ENCODE assay signal across 27 cellular contexts in the genomic region with DNA sequence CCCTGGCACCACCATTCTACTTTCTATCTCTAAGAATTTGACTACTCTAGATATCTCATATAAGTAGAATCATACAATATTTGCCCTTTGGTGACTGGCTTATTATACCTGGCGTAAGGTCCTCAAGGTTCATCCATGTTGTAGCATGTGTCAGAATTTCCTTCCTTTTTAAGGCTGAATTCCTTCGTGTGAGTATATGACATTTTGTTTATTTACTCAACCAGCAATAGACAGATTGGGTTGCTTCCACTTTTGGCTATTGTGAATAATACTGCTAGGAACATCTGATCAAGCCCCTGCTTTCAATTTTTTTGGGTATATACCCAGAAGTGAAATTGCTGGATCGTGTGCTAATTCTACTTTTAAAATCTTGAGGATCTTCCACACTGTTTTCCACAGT.
"Had no signal": no experiment of that assay in that cellular context is flagged by ENCODE, and none has a peak within 500 bp of the region (broad histone marks: within the 10 kb centered on the region; RNA-seq: fewer than 3 reads in every experiment).

No MANE protein-coding gene starts in this region.

- H3K36me3 Mint-ChIP-seq: naive thymus-derived CD4-positive, alpha-beta T cell; stimulated activated naive B cell treated with anti-CD40 and anti-IgM and Interleukin-4, amounts not matched to agents 10 μg/mL and 1 μg/mL and 100 μg/mL, for 72 hours had no signal

- DNase-seq: hippocampal formation; kidney; left colon; left ventricle myocardium inferior; midbrain; mucosa of descending colon; naive thymus-derived CD4-positive, alpha-beta T cell; pancreas; posterior cingulate gyrus; retina; right cardiac atrium; stimulated activated CD4-positive, alpha-beta T cell treated with anti-CD3 and anti-CD28 coated beads, Interleukin-12 subunit alpha, Interleukin-12 subunit beta, amount 100 ng/mL, for 4 hours; stimulated activated CD4-positive, alpha-beta T cell treated with anti-CD3 and anti-CD28 coated beads, Interleukin-15, amount 100 ng/mL, for 24 hours; stimulated activated CD4-positive, alpha-beta T cell treated with anti-CD3 and anti-CD28 coated beads, Interleukin-2, amount 100 ng/mL, for 24 hours; stimulated activated CD4-positive, alpha-beta T cell treated with anti-CD3 and anti-CD28 coated beads, Interleukin-4, amount 100 ng/mL, for 1 hour; stimulated activated naive B cell treated with anti-CD40 and anti-IgM and Interleukin-4, amounts not matched to agents 10 μg/mL and 1 μg/mL and 100 μg/mL, for 72 hours; stimulated activated naive CD8-positive, alpha-beta T cell treated with anti-CD3 and anti-CD28 coated beads, Interleukin-15, Interleukin-2, amounts not matched to agents 100 U/mL and 50 U/mL, for 24 hours; stomach; testis; thyroid gland; transverse colon; upper lobe of left lung had no signal

- H3K36me3 ChIP-seq: left ventricle myocardium inferior, pancreas, prostate gland, stomach, thyroid gland, transverse colon, upper lobe of left lung, vagina had no signal

- H3K9me3 ChIP-seq: mucosa of descending colon, pancreas, prostate gland, stomach, testis, thyroid gland, transverse colon, upper lobe of left lung, vagina had no signal

- H3K4me3 ChIP-seq: left ventricle myocardium inferior, lung, mucosa of descending colon, pancreas, prostate gland, skin epidermis, stomach, testis, thyroid gland, transverse colon, upper lobe of left lung, vagina had no signal

- H3K27ac Mint-ChIP-seq: naive thymus-derived CD4-positive, alpha-beta T cell; natural killer cell treated with Interleukin-12 subunit alpha and Interleukin-12 subunit beta and Interleukin-15 and Interleukin-18, amount 100 ng/mL, for 72 hours; stimulated activated naive B cell treated with anti-CD40 and anti-IgM and Interleukin-4, amounts not matched to agents 10 μg/mL and 1 μg/mL and 100 μg/mL, for 72 hours had no signal

- H3K4me3 Mint-ChIP-seq: naive thymus-derived CD4-positive, alpha-beta T cell; natural killer cell treated with Interleukin-12 subunit alpha and Interleukin-12 subunit beta and Interleukin-15 and Interleukin-18, amount 100 ng/mL, for 72 hours; stimulated activated naive B cell treated with anti-CD40 and anti-IgM and Interleukin-4, amounts not matched to agents 10 μg/mL and 1 μg/mL and 100 μg/mL, for 72 hours had no signal

- H3K27ac ChIP-seq: left ventricle myocardium inferior, pancreas, prostate gland, skin epidermis, stomach, testis, thyroid gland, transverse colon, upper lobe of left lung, vagina had no signal

- H3K4me1 ChIP-seq: prostate gland, testis, transverse colon had no signal

- H3K27me3 ChIP-seq: pancreas, stomach, testis, thyroid gland, transverse colon, upper lobe of left lung, vagina had no signal
